8 cellular contexts compared by ENCODE assay signal in the genomic region with DNA sequence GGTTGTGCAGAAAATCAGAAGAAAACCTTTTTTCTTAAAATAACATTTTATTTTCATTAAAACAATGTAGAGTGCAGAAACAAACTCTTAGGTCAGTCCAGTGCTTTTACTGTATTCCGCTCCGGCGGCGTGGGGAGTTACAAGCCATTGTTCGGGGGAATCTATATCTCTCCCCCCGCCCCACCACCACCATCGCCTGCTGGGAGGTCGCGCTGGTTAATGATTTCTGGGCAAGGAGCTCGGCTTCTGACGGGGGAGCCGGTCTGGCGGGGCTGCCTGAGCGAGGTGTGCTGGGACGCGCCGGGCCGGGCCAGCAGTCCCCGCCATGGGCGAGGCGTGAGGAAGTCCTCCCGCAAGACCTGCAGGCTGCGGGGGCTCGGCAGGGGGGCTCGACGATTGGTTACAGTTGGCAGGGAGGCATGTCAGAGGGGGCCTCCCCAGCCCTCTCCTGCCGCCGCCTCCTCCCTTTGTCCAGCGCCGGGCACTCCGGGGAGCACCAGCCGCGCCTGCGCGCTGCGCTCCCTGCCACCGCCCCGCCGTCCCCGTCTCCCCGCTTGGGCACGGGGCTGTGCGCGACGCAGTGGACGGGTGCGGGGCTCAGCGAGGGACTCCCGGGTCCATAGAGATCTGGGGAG. TPM values are rescaled to one million over a fixed set of nuclear protein-coding genes. Genes with fewer than 3 reads are reported as not detected.
DNase-seq lines count a peak whose midpoint lies in the region; ATAC-seq, FAIRE-seq and TF ChIP-seq lines count a peak whose summit lies in the region.

No MANE protein-coding gene starts in this region.

- peaks cover 1% of the 10 kb centered on the region for H3K36me3 ChIP-seq in bronchial epithelial cell (ENCODE audit: control insufficient read depth, insufficient read depth, low read length)
- H3K36me3 ChIP-seq in sigmoid colon: peaks cover 0 to 8% (median 0%) of the 10 kb centered on the region in 4 donors

- H3K27me3 ChIP-seq in bronchial epithelial cell (ENCODE audit: control insufficient read depth, insufficient read depth, low read length) (no peaks in the 10 kb centered on the region), sigmoid colon (no peaks in the 10 kb centered on the region)

- peaks cover 0 to 31% (median 8%) of the 10 kb centered on the region in 4 donors for H3K4me1 ChIP-seq in sigmoid colon

- no peak for TF ChIP-seq EP300 in sigmoid colon (IDR thresholded peaks at IDR 0.05)

- DNase-seq in NOMO-1 treated with DMSO at 0.1 percent for 48 hours (lab: John Stamatoyannopoulos, UW; ENCODE audit: unreplicated experiment) (peak; percentile 41), NOMO-1 treated with dmso at 0.1 percent for 144 hours (lab: John Stamatoyannopoulos, UW; ENCODE audit: unreplicated experiment) (no peak), LHCN-M2 (ENCODE audit: low read depth) (peak; percentile 73), T-helper 22 cell (ENCODE audit: low read depth) (peak; percentile 13), bronchial epithelial cell (ENCODE audit: low read depth) (no peak), iPS-NIHi11 (ENCODE audit: low spot score) (peak; percentile 85), sigmoid colon (peak; percentile 86)

- intact Hi-C loops in sigmoid colon (cut with DNase I): loop anchor here (2.0 to 10.0 kb wide), 7 partner anchors 99 to 1209 kb away; a partner anchor contains a TSS

- peak overlapping the region; percentile 75 for H3K4me3 ChIP-seq in bronchial epithelial cell (ENCODE audit: low read depth, low read length)
- peak overlapping the region; percentile 66 to 91 (median 87) for H3K4me3 ChIP-seq in sigmoid colon

- peak overlapping the region; percentile 94 to 100 (median 95) for H3K27ac ChIP-seq in sigmoid colon

- 1% methylated on average over 49 of the region's 49 CpGs for WGBS in sigmoid colon, 2 donors

- TF ChIP-seq CTCF in bronchial epithelial cell (IDR thresholded peaks at IDR 0.05; ENCODE audit: insufficient read depth, low read length, severe bottlenecking) (no peak), sigmoid colon (IDR thresholded peaks at IDR 0.05) (no peak)

- TF ChIP-seq POLR2A in sigmoid colon (IDR thresholded peaks at IDR 0.05): peak; percentile 14 to 46

- no peak for ATAC-seq in GM19351 (IDR thresholded peaks at IDR 0.05; ENCODE audit: unreplicated experiment)

- no peak for FAIRE-seq in bronchial epithelial cell (lab: Jason Lieb, UNC)

- H3K9me3 ChIP-seq in sigmoid colon: no peaks in the 10 kb centered on the region

RNA-seq across cellular contexts. Expression of a gene that starts 1.0 kb away (rescaled TPM):
- total RNA-seq in LHCN-M2 (2014; rRNA removed): 28.3 and 31.6 TPM in 2 replicates
- 5.3 TPM for polyA plus RNA-seq in LHCN-M2 (2012)
- 12.9 and 149 TPM in 2 replicates for total RNA-seq in bronchial epithelial cell
- total RNA-seq in sigmoid colon: 10 to 100 TPM; 31.0 to 36.4 (median 33.0) TPM
- 10 to 100 TPM; 27.0 to 39.7 (median 36.3) TPM for polyA plus RNA-seq in sigmoid colon

Comparison
In these comparisons a context has a peak if more than half of its experiments do, and no peak if none do; other contexts are left out.
1. DNase-seq: peak in NOMO-1 treated with DMSO at 0.1 percent for 48 hours (single experiment), LHCN-M2 (single experiment), T-helper 22 cell (single experiment), iPS-NIHi11 (single experiment) and sigmoid colon (single experiment); none in NOMO-1 treated with dmso at 0.1 percent for 144 hours (single experiment) and bronchial epithelial cell (single experiment).